ENCODE assay signal across 11 cellular contexts in genomic region chr16:27240948-27241531, GRCh38. TPM values are rescaled to one million over a fixed set of nuclear protein-coding genes. Genes with fewer than 3 reads are reported as not detected.
A peak's percentile ranks its signal among the peaks of the same experiment; 100 is the strongest.
DNase-seq lines count a peak whose midpoint lies in the region; ATAC-seq, FAIRE-seq and TF ChIP-seq lines count a peak whose summit lies in the region.
"Had no signal": no experiment of that assay in that cellular context is flagged by ENCODE, and none has a peak within 500 bp of the region (broad histone marks: within the 10 kb centered on the region; RNA-seq: fewer than 3 reads in every experiment).

No MANE protein-coding gene starts in this region.

- H3K27ac ChIP-seq in skin epidermis, result peak overlapping the region in 16 of 21 experiments; percentile 6 to 87 (median 54)

- DNase-seq in activated CD4-positive, CD25-positive, alpha-beta regulatory T cell treated with anti-CD3 and anti-CD28 coated beads, Interleukin-2, amount 50 U/mL, for 72 hours, result peak; percentile 26
- DNase-seq in activated CD4-positive, CD25-positive, alpha-beta regulatory T cell (lab: John Stamatoyannopoulos, UW), result no peak
- DNase-seq in hepatic stellate cell (ENCODE audit: low spot score), result peak; percentile 75
- no peak for DNase-seq in GM12892 (ENCODE audit: insufficient read length)
- DNase-seq in islet precursor cell, result no peak
- DNase-seq: NCI-H748 treated with DMSO at 0.1 percent for 48 hours had no signal

- no peak for FAIRE-seq in GM12892 (lab: Jason Lieb, UNC)
- FAIRE-seq: A204.1 had no signal

- no peak for TF ChIP-seq POLR2A in GM12892 (IDR thresholded peaks at IDR 0.05; ENCODE audit: low read depth, low read length)

- H3K4me3 ChIP-seq in skin epidermis, result no peak overlapping the region
- H3K4me3 ChIP-seq: dorsolateral prefrontal cortex had no signal

- peak; percentile 9; the same call in 1 of the 3 replicates for ATAC-seq in SK-N-SH treated with all-trans-retinoic acid at 6 μM for 48 hours
- ATAC-seq in GM21515 (IDR thresholded peaks at IDR 0.05; ENCODE audit: unreplicated experiment), result no peak

TF ChIP-seq in SK-N-SH treated with all-trans-retinoic acid at 6 μM for 48 hours, 23 proteins besides CTCF, POLR2A, EP300 and RAD21:
- TF ChIP-seq CSRNP3 (CRISPR knock-in tag; IDR thresholded peaks at IDR 0.05) (no peak), OSR1 (CRISPR knock-in tag; IDR thresholded peaks at IDR 0.05) (no peak), ZNF565 (CRISPR knock-in tag; conservative IDR thresholded peaks at IDR 0.05; ENCODE audit: low read depth) (no peak), SNAI2 (CRISPR knock-in tag; IDR thresholded peaks at IDR 0.05) (no peak), POU6F1 (CRISPR knock-in tag; IDR thresholded peaks at IDR 0.05; ENCODE audit: borderline replicate concordance, low read depth) (no peak), ZFP3 (CRISPR knock-in tag; IDR thresholded peaks at IDR 0.05) (no peak), ISL1 (CRISPR knock-in tag; IDR thresholded peaks at IDR 0.05) (no peak), TOX (CRISPR knock-in tag; IDR thresholded peaks at IDR 0.05; ENCODE audit: borderline replicate concordance) (no peak), PATZ1 (CRISPR knock-in tag; IDR thresholded peaks at IDR 0.05; ENCODE audit: borderline replicate concordance) (no peak), ZC3H10 (CRISPR knock-in tag; IDR thresholded peaks at IDR 0.05) (no peak), TSHZ2 (CRISPR knock-in tag; IDR thresholded peaks at IDR 0.05) (no peak), ZNF70 (CRISPR knock-in tag; IDR thresholded peaks at IDR 0.05) (no peak), ARNTL (CRISPR knock-in tag; IDR thresholded peaks at IDR 0.05; ENCODE audit: borderline replicate concordance, low read depth) (no peak), GLIS3 (CRISPR knock-in tag; IDR thresholded peaks at IDR 0.05) (no peak)

RNA-seq across cellular contexts. Expression of gene NSMCE1, which starts 27.5 kb away (rescaled TPM):
- 51.9 TPM for polyA plus RNA-seq in GM12892 (2012; ENCODE audit: missing spikeins)

RNA-seq across cellular contexts. Expression of gene KDM8, which starts 37.7 kb away (rescaled TPM):
- polyA plus RNA-seq in GM12892 (2012; ENCODE audit: missing spikeins), result 2.3 TPM

Comparison
In these comparisons a context has a peak if more than half of its experiments do, and no peak if none do; other contexts are left out.
1. DNase-seq: peak in activated CD4-positive, CD25-positive, alpha-beta regulatory T cell treated with anti-CD3 and anti-CD28 coated beads, Interleukin-2, amount 50 U/mL, for 72 hours (single experiment) and hepatic stellate cell (single experiment); none in activated CD4-positive, CD25-positive, alpha-beta regulatory T cell (0 of 4), GM12892 (single experiment) and islet precursor cell (single experiment).